ENCODE assay signal across 8 cellular contexts in the genomic region with DNA sequence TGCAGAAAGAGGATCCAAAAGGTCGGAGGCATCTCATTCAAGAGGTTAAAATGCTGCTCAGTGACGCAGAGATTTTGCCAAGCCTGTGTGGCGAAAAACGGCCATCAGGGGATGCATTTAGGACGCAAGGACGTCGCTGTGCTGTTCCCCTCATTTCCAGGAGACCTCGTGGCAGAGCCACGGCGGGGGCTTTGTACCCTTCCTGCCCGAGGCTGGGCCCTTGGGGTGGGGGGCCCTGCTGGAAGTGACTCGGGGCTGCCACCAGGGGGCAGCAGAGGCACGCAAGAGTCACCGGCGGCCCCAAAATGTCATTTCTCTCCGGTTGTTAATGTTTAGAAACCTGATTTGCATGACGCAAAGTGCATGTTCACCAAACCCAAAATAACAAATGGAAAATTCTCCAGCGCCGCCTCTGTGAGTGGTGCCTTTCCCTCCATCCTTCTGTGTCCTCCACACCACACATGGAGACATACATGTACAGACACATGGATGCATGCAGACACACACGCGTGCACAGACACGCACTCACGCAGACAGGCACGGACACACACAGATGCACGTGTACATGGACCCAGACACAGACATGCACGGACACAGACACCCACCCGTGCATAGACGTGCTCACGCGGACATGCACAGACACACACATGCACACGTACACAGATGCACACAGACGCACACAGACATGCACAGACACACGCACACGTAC. TPM values are rescaled to one million over a fixed set of nuclear protein-coding genes. Genes with fewer than 3 reads are reported as not detected.
DNase-seq lines count a peak whose midpoint lies in the region; ATAC-seq and TF ChIP-seq lines count a peak whose summit lies in the region.

No MANE protein-coding gene starts in this region.

- no peak for ATAC-seq in HG02759 (IDR thresholded peaks at IDR 0.05; ENCODE audit: unreplicated experiment)
- ATAC-seq in GM21447 (IDR thresholded peaks at IDR 0.05; ENCODE audit: unreplicated experiment): no peak

- peak; percentile 4 for DNase-seq in A172 (ENCODE audit: low spot score)
- peak; percentile 82 for DNase-seq in GM10266 (ENCODE audit: extremely low spot score)
- peak; percentile 17 for DNase-seq in RPMI8226
- no peak for DNase-seq in astrocyte of the spinal cord (ENCODE audit: low read depth, low spot score)
- DNase-seq in iPS-NIHi7 (ENCODE audit: extremely low spot score): peak; percentile 94
- DNase-seq in spleen: peak; percentile 82

- no peak for TF ChIP-seq POLR2A in spleen (IDR thresholded peaks at IDR 0.05)

- no peak overlapping the region for H3K27ac ChIP-seq in spleen

- H3K4me3 ChIP-seq in astrocyte of the spinal cord (ENCODE audit: low read depth, low read length): no peak overlapping the region
- H3K4me3 ChIP-seq in spleen: no peak overlapping the region

- in situ Hi-C loops in astrocyte of the spinal cord (cut with HindIII; ENCODE audit: low sequenced_read_pairs): no loop called here

- H3K36me3 ChIP-seq in spleen: no peaks in the 10 kb centered on the region

- TF ChIP-seq CTCF in GM10266 (IDR thresholded peaks at IDR 0.05; ENCODE audit: control insufficient read depth, insufficient read depth, low read depth, missing control alignments) (peak; percentile 78), astrocyte of the spinal cord (IDR thresholded peaks at IDR 0.05; ENCODE audit: low read depth, low read length) (peak; percentile 79), spleen (IDR thresholded peaks at IDR 0.05 in 8 of 11, conservative IDR thresholded peaks at IDR 0.05 in 3 of 11) (peak; percentile 65 to 95 (median 92))

- H3K9me3 ChIP-seq in spleen: peaks cover 0 to 13% (median 10%) of the 10 kb centered on the region in 8 donors

- intact Hi-C loops in spleen (cut with DNase I; ENCODE audit: low total_unique reads): no loop called here

- H3K27me3 ChIP-seq in spleen (replicated peaks in 1 of 7): peaks cover 0 to 69% (median 36%) of the 10 kb centered on the region in 7 donors

- peaks cover 3 to 12% (median 9%) of the 10 kb centered on the region in 6 donors for H3K4me1 ChIP-seq in spleen

- 44 to 52% (median 46%) methylated on average over 32 to 34 of the region's 34 CpGs for WGBS in spleen, 5 donors

RNA-seq across cellular contexts. Expression of a gene that starts 51.0 kb away (rescaled TPM):
- total RNA-seq in A172 (2014; rRNA removed; shearing (Covaris generic)): not detected in 2 replicates
- not detected for total RNA-seq in spleen
- polyA plus RNA-seq in spleen: under 1 TPM in 2 of 3 donors, not detected in 1; 0.03 to 0.08 TPM
